Comparison of ENCODE assay signal across 29 cellular contexts in genomic region chr1:47629201-47629600, GRCh38.
"Had no signal": no experiment of that assay in that cellular context is flagged by ENCODE, and none has a peak within 500 bp of the region (broad histone marks: within the 10 kb centered on the region; RNA-seq: fewer than 3 reads in every experiment).

No MANE protein-coding gene starts in this region.

- DNase-seq: activated CD4-positive, alpha-beta memory T cell treated with anti-CD3 and anti-CD28 coated beads for 36 hours; activated CD4-positive, alpha-beta T cell treated with anti-CD3 and anti-CD28 coated beads for 36 hours; activated CD4-positive, alpha-beta T cell treated with anti-CD3 and anti-CD28 coated beads, Interleukin-2, amount 10 ng/mL, durations not matched to agents 24 days and 14 days; activated CD4-positive, CD25-positive, alpha-beta regulatory T cell; activated CD4-positive, CD25-positive, alpha-beta regulatory T cell treated with anti-CD3 and anti-CD28 coated beads, Interleukin-2, amount 50 U/mL, for 72 hours; activated CD8-positive, alpha-beta memory T cell treated with anti-CD3 and anti-CD28 coated beads, Interleukin-2, amount 10 ng/mL, durations not matched to agents 7 days and 5 days; activated CD8-positive, alpha-beta memory T cell treated with anti-CD3 and anti-CD28 coated beads, Interleukin-2, amount 50 U/mL, for 4 hours; activated CD8-positive, alpha-beta T cell treated with anti-CD3 and anti-CD28 coated beads, Interleukin-2, amount 10 ng/mL, durations not matched to agents 7 days and 5 days; activated gamma-delta T cell; activated naive CD4-positive, alpha-beta T cell; activated naive CD4-positive, alpha-beta T cell treated with anti-CD3 and anti-CD28 coated beads, Interleukin-2, amount 10 ng/mL, durations not matched to agents 7 days and 5 days; activated naive CD8-positive, alpha-beta T cell treated with anti-CD3 and anti-CD28 coated beads, Interleukin-2, amount 10 ng/mL, durations not matched to agents 7 days and 5 days; activated T-cell treated with anti-CD3 and anti-CD28 coated beads, Interleukin-2, amount 50 U/mL, for 24 hours; activated T-cell treated with anti-CD3 and anti-CD28 coated beads, Interleukin-2, amount 50 U/mL, for 72 hours; central memory CD4-positive, alpha-beta T cell; cerebellar nuclear complex; dorsolateral prefrontal cortex; effector memory CD4-positive, alpha-beta T cell; erythroblast; foreskin keratinocyte; glutamatergic neuron; T-helper 2 cell had no signal

- H3K27ac ChIP-seq: ascending aorta, breast epithelium, cardiac muscle cell, colonic mucosa, dorsolateral prefrontal cortex, esophagus muscularis mucosa, foreskin keratinocyte, heart left ventricle had no signal

- H3K4me3 ChIP-seq: ascending aorta, breast epithelium, cardiac muscle cell, colonic mucosa, dorsolateral prefrontal cortex, esophagus muscularis mucosa, heart left ventricle had no signal

- ATAC-seq: activated CD4-positive, alpha-beta T cell treated with anti-CD3 and anti-CD28 coated beads for 36 hours; activated CD8-positive, alpha-beta memory T cell treated with anti-CD3 and anti-CD28 coated beads, Interleukin-2, amount 10 ng/mL, durations not matched to agents 7 days and 5 days; activated CD8-positive, alpha-beta T cell treated with anti-CD3 and anti-CD28 coated beads, Interleukin-2, amount 10 ng/mL, durations not matched to agents 7 days and 5 days; activated naive CD4-positive, alpha-beta T cell treated with anti-CD3 and anti-CD28 coated beads, Interleukin-2, amount 50 U/mL, for 72 hours; activated T-cell treated with anti-CD3 and anti-CD28 coated beads, Interleukin-2, amount 50 U/mL, for 72 hours; foreskin keratinocyte; heart left ventricle had no signal

- H3K36me3 ChIP-seq: ascending aorta, breast epithelium, cardiac muscle cell, colonic mucosa, esophagus muscularis mucosa, heart left ventricle had no signal

- H3K9me3 ChIP-seq: ascending aorta, breast epithelium, colonic mucosa, esophagus muscularis mucosa, heart left ventricle had no signal

- H3K27me3 ChIP-seq: ascending aorta, colonic mucosa had no signal

- H3K4me1 ChIP-seq: ascending aorta, breast epithelium, colonic mucosa, esophagus muscularis mucosa, foreskin keratinocyte, heart left ventricle had no signal
